Comparison of ENCODE assay signal across 8 cellular contexts in the genomic region with DNA sequence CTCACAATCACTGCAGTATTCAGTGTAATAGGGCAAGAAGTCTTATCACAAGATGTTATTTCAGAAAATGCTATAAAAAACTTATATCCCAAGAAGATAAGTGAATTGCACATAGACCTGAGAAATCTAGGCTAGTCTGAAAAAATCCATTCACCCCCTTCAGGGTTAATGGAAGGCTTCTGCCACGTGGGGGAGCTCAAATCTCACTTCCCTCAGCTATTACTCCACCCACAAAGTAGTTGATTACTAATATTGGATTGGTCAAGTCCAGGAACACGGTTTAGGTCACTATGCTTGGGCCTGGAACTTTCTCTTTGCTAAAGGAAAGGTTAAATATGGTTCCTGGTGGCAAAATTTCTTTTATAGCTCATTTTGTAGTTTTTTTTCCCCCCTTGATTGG. TPM values are rescaled to one million over a fixed set of nuclear protein-coding genes. Genes with fewer than 3 reads are reported as not detected.
A peak's percentile ranks its signal among the peaks of the same experiment; 100 is the strongest.
DNase-seq lines count a peak whose midpoint lies in the region; ATAC-seq, FAIRE-seq and TF ChIP-seq lines count a peak whose summit lies in the region.

No MANE protein-coding gene starts in this region.

- no peaks in the 10 kb centered on the region for H3K9me2 ChIP-seq in GM23248 (ENCODE audit: insufficient read depth)

- H3K27ac Mint-ChIP-seq in CD8-positive, alpha-beta memory T cell: no peak overlapping the region

- H3K4me1 Mint-ChIP-seq in CD8-positive, alpha-beta memory T cell: no peaks in the 10 kb centered on the region

- H3K4me2 ChIP-seq in GM23248 (ENCODE audit: unreplicated experiment): no peak overlapping the region

- CTCF ChIA-PET in A673 (lab: Charles Lee): interaction anchor here (0.6 to 0.7 kb wide), 2 partner anchors 35 to 167 kb away, joined by 3 to 4 read pairs; no protein-coding TSS in a partner anchor
- CTCF ChIA-PET in CD8-positive, alpha-beta memory T cell (lab: Charles Lee): no interaction called here

- no peak for ATAC-seq in stimulated activated naive CD8-positive, alpha-beta T cell treated with anti-CD3 and anti-CD28 coated beads, Interleukin-15, Interleukin-2, amounts not matched to agents 100 U/mL and 50 U/mL, for 24 hours

- POLR2A ChIA-PET in A673 (lab: Charles Lee; ENCODE audit: low non-redundant PET): no interaction called here
- POLR2A ChIA-PET in CD8-positive, alpha-beta memory T cell (lab: Charles Lee): no interaction called here

- intact Hi-C loops in A673 (cut with micrococcal nuclease; ENCODE audit: unreplicated experiment): loop anchor here (1.0 to 10.0 kb wide), 2 partner anchors 167 to 393 kb away; no protein-coding TSS in a partner anchor

- no peaks in the 10 kb centered on the region for H4K20me1 ChIP-seq in GM23248 (ENCODE audit: insufficient read depth)

- peak; percentile 72 for TF ChIP-seq CTCF in A673 (conservative IDR thresholded peaks at IDR 0.05; ENCODE audit: low read depth, low read length)

- peaks cover 0 to 5% of the 10 kb centered on the region in 2 donors for H3K27me3 Mint-ChIP-seq in CD8-positive, alpha-beta memory T cell

- FAIRE-seq in HTR-8/SVneo (lab: Jason Lieb, UNC): no peak

- no TSS peak for BruUV-seq in A673 (replicated peaks; lab: Mats Ljungman, UMichigan)

- peaks cover 0 to 5% (median 3%) of the 10 kb centered on the region in 5 donors for H3K9me3 Mint-ChIP-seq in CD8-positive, alpha-beta memory T cell

- no peaks in the 10 kb centered on the region for H3K36me3 Mint-ChIP-seq in CD8-positive, alpha-beta memory T cell

- no peaks in the 10 kb centered on the region for H3K9me3 ChIP-seq in A673 (ENCODE audit: low read depth, low read length, poor library complexity, severe bottlenecking)
- H3K9me3 ChIP-seq in GM23248 (ENCODE audit: low read depth): no peaks in the 10 kb centered on the region
- no peaks in the 10 kb centered on the region for H3K9me3 ChIP-seq in CD8-positive, alpha-beta memory T cell (ENCODE audit: low read length)

- in situ Hi-C loops in GM23248 (cut with MboI): no loop called here

- DNase-seq in A673 (ENCODE audit: low spot score): peak; percentile 54
- DNase-seq in GM03348 (ENCODE audit: low spot score): peak; percentile 60
- DNase-seq in GM23248: peak; percentile 69
- peak; percentile 41 for DNase-seq in HTR-8/SVneo (ENCODE audit: insufficient read length, low spot score)
- peak; percentile 19 for DNase-seq in T1000 (lab: John Stamatoyannopoulos, UW)
- peak; percentile 22 for DNase-seq in fibroblast of the conjunctiva (ENCODE audit: low read depth)
- DNase-seq in stimulated activated naive CD8-positive, alpha-beta T cell treated with anti-CD3 and anti-CD28 coated beads, Interleukin-15, Interleukin-2, amounts not matched to agents 100 U/mL and 50 U/mL, for 24 hours: peak; percentile 24
- no peak for DNase-seq in CD8-positive, alpha-beta memory T cell

- H3K27me3 ChIP-seq in A673 (replicated peaks; ENCODE audit: insufficient read depth, low read depth, low read length, poor library complexity): no peaks in the 10 kb centered on the region
- H3K27me3 ChIP-seq in GM23248 (replicated peaks; ENCODE audit: insufficient read depth): no peaks in the 10 kb centered on the region
- no peaks in the 10 kb centered on the region for H3K27me3 ChIP-seq in CD8-positive, alpha-beta memory T cell (ENCODE audit: insufficient read depth, low read length, poor library complexity, severe bottlenecking)

- H3K4me1 ChIP-seq in A673 (ENCODE audit: insufficient read depth, low read length, poor library complexity, severe bottlenecking) (no peaks in the 10 kb centered on the region), GM23248 (ENCODE audit: insufficient read depth) (no peaks in the 10 kb centered on the region)
- no peaks in the 10 kb centered on the region for H3K4me1 ChIP-seq in CD8-positive, alpha-beta memory T cell (ENCODE audit: insufficient read depth, low read length)

- H3K4me3 Mint-ChIP-seq in CD8-positive, alpha-beta memory T cell: no peak overlapping the region

- 0% methylated on average over 2 of the region's 2 CpGs for WGBS in GM23248 (ENCODE audit: low coverage in 1 of 2, low lambda C conversion rate in 2 of 2, missing lambda C conversion rate in 2 of 2), 2 experiments

- H3K79me2 ChIP-seq in GM23248 (ENCODE audit: insufficient read depth): no peaks in the 10 kb centered on the region

- H3K4me3 ChIP-seq in A673 (ENCODE audit: low read depth, low read length, poor library complexity, severe bottlenecking) (no peak overlapping the region), GM23248 (no peak overlapping the region)
- no peak overlapping the region for H3K4me3 ChIP-seq in CD8-positive, alpha-beta memory T cell (ENCODE audit: low read length)

- H3K36me3 ChIP-seq in A673 (ENCODE audit: insufficient read depth, low read length, poor library complexity, severe bottlenecking) (no peaks in the 10 kb centered on the region), GM23248 (ENCODE audit: low read depth) (no peaks in the 10 kb centered on the region)
- no peaks in the 10 kb centered on the region for H3K36me3 ChIP-seq in CD8-positive, alpha-beta memory T cell (ENCODE audit: insufficient read depth, low read length)

- H2AFZ ChIP-seq in GM23248: no peak overlapping the region

- H3K27ac ChIP-seq in A673 (ENCODE audit: low read depth, low read length, poor library complexity, severe bottlenecking) (no peak overlapping the region), GM23248 (no peak overlapping the region)
- H3K27ac ChIP-seq in CD8-positive, alpha-beta memory T cell (ENCODE audit: low read depth, low read length): no peak overlapping the region

- H3K9ac ChIP-seq in GM23248: no peak overlapping the region

- no peaks in the 10 kb centered on the region for H3F3A ChIP-seq in GM23248 (ENCODE audit: insufficient read depth)

RNA-seq across cellular contexts. Expression of gene ADAM23, which starts 51.2 kb away (rescaled TPM):
- 0.21 and 0.44 TPM in 2 replicates for total RNA-seq in A673 (2021)
- 3.5 and 4.4 TPM in 2 replicates for total RNA-seq in GM23248 (2014; rRNA removed; shearing (Covaris generic))
- 1.7 and 1.8 TPM in 2 replicates for polyA plus RNA-seq in GM23248 (2016; fragmentation: Nextera tagmentation; extraction: Ambion mirVana)
- total RNA-seq in CD8-positive, alpha-beta memory T cell: under 1 TPM; 0.55 to 0.98 TPM
- polyA plus RNA-seq in CD8-positive, alpha-beta memory T cell: not detected

Comparison
In these comparisons a context has a peak if more than half of its experiments do, and no peak if none do; other contexts are left out.
1. DNase-seq: peak in A673 (single experiment), GM03348 (single experiment), GM23248 (single experiment), HTR-8/SVneo (single experiment), T1000 (single experiment), fibroblast of the conjunctiva (single experiment) and stimulated activated naive CD8-positive, alpha-beta T cell treated with anti-CD3 and anti-CD28 coated beads, Interleukin-15, Interleukin-2, amounts not matched to agents 100 U/mL and 50 U/mL, for 24 hours (single experiment); none in CD8-positive, alpha-beta memory T cell (0 of 5).